Comparison of ENCODE assay signal across 1 cellular context in the genomic region with DNA sequence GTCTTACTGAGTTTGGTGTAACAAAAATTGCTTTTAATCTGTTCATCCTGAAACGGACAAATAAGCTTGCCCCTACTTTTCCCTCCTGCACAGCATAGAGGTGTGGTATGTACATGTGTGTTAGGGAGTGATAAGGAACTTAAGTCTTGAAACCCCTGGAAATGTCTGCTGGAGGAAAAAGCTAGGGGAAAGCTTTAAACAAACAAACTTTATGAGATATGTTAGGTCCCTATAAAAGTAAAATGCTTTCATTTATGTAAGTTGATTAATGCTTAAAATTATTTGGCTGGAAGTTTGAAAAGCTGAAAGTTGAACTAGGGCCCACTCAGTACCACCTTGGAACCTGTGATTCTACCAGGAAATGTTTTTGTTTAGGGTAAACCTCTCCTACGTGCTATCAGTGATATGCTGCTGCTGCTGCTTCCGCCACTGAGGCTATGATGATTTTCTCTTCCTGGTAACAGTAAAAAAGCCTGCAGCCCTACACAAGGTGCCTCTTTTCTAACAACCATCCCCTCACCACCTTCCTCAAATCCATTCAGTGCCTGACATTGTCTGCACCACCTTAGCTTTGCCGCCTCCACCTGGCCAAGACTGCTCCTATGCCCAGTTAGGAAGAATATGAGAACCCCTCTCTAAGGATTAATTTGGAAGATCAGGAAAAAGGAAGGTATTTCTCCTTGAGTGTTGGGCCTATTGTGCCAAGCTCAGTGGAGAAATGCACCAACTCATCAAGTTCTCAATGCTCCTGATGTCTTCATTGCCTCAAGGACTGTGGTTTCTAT.
TF ChIP-seq lines count a peak whose summit lies in the region.

No MANE protein-coding gene starts in this region.

TF ChIP-seq in K562, 482 proteins besides CTCF, POLR2A, EP300 and RAD21 (continued from another document and continues in another):
- TF ChIP-seq, protein P1, sequence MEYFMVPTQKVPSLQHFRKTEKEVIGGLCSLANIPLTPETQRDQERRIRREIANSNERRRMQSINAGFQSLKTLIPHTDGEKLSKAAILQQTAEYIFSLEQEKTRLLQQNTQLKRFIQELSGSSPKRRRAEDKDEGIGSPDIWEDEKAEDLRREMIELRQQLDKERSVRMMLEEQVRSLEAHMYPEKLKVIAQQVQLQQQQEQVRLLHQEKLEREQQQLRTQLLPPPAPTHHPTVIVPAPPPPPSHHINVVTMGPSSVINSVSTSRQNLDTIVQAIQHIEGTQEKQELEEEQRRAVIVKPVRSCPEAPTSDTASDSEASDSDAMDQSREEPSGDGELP (CRISPR knock-in tag; IDR thresholded peaks at IDR 0.05; ENCODE audit: borderline replicate concordance), result peak; percentile 37; the same call in 1 of the 2 replicates
- 0 out of 2 replicates have a peak, but pooled peaks have one; percentile 27 for TF ChIP-seq SP1 (CRISPR knock-in tag; IDR thresholded peaks at IDR 0.05)
- TF ChIP-seq RBBP5 (IDR thresholded peaks at IDR 0.05; ENCODE audit: borderline replicate concordance, insufficient read depth, low read length, poor library complexity, severe bottlenecking), result peak; percentile 71
- peak; percentile 12; the same call in 1 of the 2 replicates for TF ChIP-seq ZBTB9 (CRISPR knock-in tag; IDR thresholded peaks at IDR 0.05)
- peak; percentile 28; the same call in 1 of the 2 replicates for TF ChIP-seq CC2D1A (IDR thresholded peaks at IDR 0.05)
- TF ChIP-seq ZNF274 (IDR thresholded peaks at IDR 0.05; ENCODE audit: borderline replicate concordance, low read depth, low read length), result 0 out of 2 replicates have a peak, but pooled peaks have one; percentile 23
- TF ChIP-seq SMARCA4 (IDR thresholded peaks at IDR 0.05), result peak; percentile 95
- peak in 1 of 2 experiments; percentile 87; a peak in 2 of 4 replicates for TF ChIP-seq ETV6 (IDR thresholded peaks at IDR 0.05; ENCODE audit: borderline replicate concordance in 1 of 2, low read depth in 2 of 2, low read length in 1 of 2)
- no peak for TF ChIP-seq ETV6 (CRISPR knock-in tag; IDR thresholded peaks at IDR 0.05; ENCODE audit: borderline replicate concordance)
- TF ChIP-seq RBM25 (IDR thresholded peaks at IDR 0.05; ENCODE audit: low read depth, low read length, severe bottlenecking), result peak; percentile 22
- TF ChIP-seq HNRNPL (IDR thresholded peaks at IDR 0.05; ENCODE audit: low read depth, low read length), result 0 out of 2 replicates have a peak, but pooled peaks have one; percentile 34
- TF ChIP-seq ZNF655 (CRISPR knock-in tag; IDR thresholded peaks at IDR 0.05), result no peak
- TF ChIP-seq MAFG (tag; conservative IDR thresholded peaks at IDR 0.05), result no peak
- peak; percentile 39 for TF ChIP-seq POLR2B (IDR thresholded peaks at IDR 0.05; ENCODE audit: low read depth, partially characterized antibody)
- 0 out of 4 replicates have a peak, but pooled peaks of 1 of the 2 experiments have one; percentile 36 for TF ChIP-seq UBTF (IDR thresholded peaks at IDR 0.05; ENCODE audit: borderline replicate concordance in 1 of 2, low read depth in 2 of 2, low read length in 2 of 2)
- TF ChIP-seq ETV5 (CRISPR knock-in tag; IDR thresholded peaks at IDR 0.05; ENCODE audit: low read depth), result peak; percentile 85
- TF ChIP-seq RCOR1 (IDR thresholded peaks at IDR 0.05; ENCODE audit: borderline replicate concordance in 1 of 2, low read depth in 2 of 2, low read length in 2 of 2), result peak in 1 of 2 experiments; percentile 59; a peak in 3 of 4 replicates
- TF ChIP-seq AFF1 (IDR thresholded peaks at IDR 0.05; ENCODE audit: low read depth in 1 of 2, partially characterized antibody in 2 of 2), result peak; percentile 20 to 81
- peak; percentile 71 for TF ChIP-seq CXXC5 (CRISPR knock-in tag; IDR thresholded peaks at IDR 0.05)
- peak; percentile 69 for TF ChIP-seq SOX6 (IDR thresholded peaks at IDR 0.05)
- no peak for TF ChIP-seq ZNF696 (CRISPR knock-in tag; conservative IDR thresholded peaks at IDR 0.05)
- TF ChIP-seq KAT7 (CRISPR knock-in tag; IDR thresholded peaks at IDR 0.05; ENCODE audit: borderline replicate concordance), result peak; percentile 78; the same call in 1 of the 2 replicates
- TF ChIP-seq GABPB1 (CRISPR knock-in tag; IDR thresholded peaks at IDR 0.05), result peak; percentile 36; the same call in 1 of the 2 replicates
- no peak for TF ChIP-seq PHF8 (IDR thresholded peaks at IDR 0.05; ENCODE audit: borderline replicate concordance, low read length)
- TF ChIP-seq, protein P2, sequence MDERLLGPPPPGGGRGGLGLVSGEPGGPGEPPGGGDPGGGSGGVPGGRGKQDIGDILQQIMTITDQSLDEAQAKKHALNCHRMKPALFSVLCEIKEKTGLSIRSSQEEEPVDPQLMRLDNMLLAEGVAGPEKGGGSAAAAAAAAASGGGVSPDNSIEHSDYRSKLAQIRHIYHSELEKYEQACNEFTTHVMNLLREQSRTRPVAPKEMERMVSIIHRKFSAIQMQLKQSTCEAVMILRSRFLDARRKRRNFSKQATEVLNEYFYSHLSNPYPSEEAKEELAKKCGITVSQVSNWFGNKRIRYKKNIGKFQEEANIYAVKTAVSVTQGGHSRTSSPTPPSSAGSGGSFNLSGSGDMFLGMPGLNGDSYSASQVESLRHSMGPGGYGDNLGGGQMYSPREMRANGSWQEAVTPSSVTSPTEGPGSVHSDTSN (CRISPR knock-in tag; IDR thresholded peaks at IDR 0.05; ENCODE audit: low read depth), result no peak
- TF ChIP-seq, protein P2 (tag; conservative IDR thresholded peaks at IDR 0.05; ENCODE audit: low read depth), result no peak; the same call in 1 of the 2 replicates
- peak; percentile 84 for TF ChIP-seq ZNF766 (CRISPR knock-in tag; conservative IDR thresholded peaks at IDR 0.05)
- peak in 1 of 2 experiments; percentile 47; a peak in 1 of 4 replicates for TF ChIP-seq HDAC1 (IDR thresholded peaks at IDR 0.05)
- peak; percentile 55; the same call in 1 of the 2 replicates for TF ChIP-seq POLR2AphosphoS2 (IDR thresholded peaks at IDR 0.05; ENCODE audit: low read length)
- TF ChIP-seq SMARCB1 (IDR thresholded peaks at IDR 0.05; ENCODE audit: insufficient read length, low read depth), result peak; percentile 97
- peak; percentile 12; the same call in 1 of the 2 replicates for TF ChIP-seq PHB2 (IDR thresholded peaks at IDR 0.05; ENCODE audit: low read depth)
- TF ChIP-seq ATF2 (CRISPR knock-in tag; IDR thresholded peaks at IDR 0.05), result no peak
- peak; percentile 56 for TF ChIP-seq POLR2G (IDR thresholded peaks at IDR 0.05; ENCODE audit: low read depth, low read length)
- TF ChIP-seq, protein P3, sequence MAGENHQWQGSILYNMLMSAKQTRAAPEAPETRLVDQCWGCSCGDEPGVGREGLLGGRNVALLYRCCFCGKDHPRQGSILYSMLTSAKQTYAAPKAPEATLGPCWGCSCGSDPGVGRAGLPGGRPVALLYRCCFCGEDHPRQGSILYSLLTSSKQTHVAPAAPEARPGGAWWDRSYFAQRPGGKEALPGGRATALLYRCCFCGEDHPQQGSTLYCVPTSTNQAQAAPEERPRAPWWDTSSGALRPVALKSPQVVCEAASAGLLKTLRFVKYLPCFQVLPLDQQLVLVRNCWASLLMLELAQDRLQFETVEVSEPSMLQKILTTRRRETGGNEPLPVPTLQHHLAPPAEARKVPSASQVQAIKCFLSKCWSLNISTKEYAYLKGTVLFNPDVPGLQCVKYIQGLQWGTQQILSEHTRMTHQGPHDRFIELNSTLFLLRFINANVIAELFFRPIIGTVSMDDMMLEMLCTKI (IDR thresholded peaks at IDR 0.05; ENCODE audit: partially characterized antibody), result no peak
- TF ChIP-seq ETV1 (tag; conservative IDR thresholded peaks at IDR 0.05; ENCODE audit: low read depth), result peak; percentile 80
- 0 out of 2 replicates have a peak, but pooled peaks have one; percentile 43 for TF ChIP-seq ARID2 (IDR thresholded peaks at IDR 0.05)
- TF ChIP-seq HMGN3 (IDR thresholded peaks at IDR 0.05; ENCODE audit: borderline replicate concordance, extremely low read depth, insufficient read length, low read depth, low read length), result peak; percentile 43
- TF ChIP-seq ZEB2 (IDR thresholded peaks at IDR 0.05), result 0 out of 2 replicates have a peak, but pooled peaks have one; percentile 77
- no peak for TF ChIP-seq FUS (optimal IDR thresholded peaks at IDR 0.05; ENCODE audit: low read depth, low read length)
- TF ChIP-seq FOXJ2 (tag; IDR thresholded peaks at IDR 0.05), result peak; percentile 42; the same call in 1 of the 2 replicates
